In genomic region chr19:48760514-48761221, GRCh38 we compare ENCODE assay signal across 17 cellular contexts. TPM values are rescaled to one million over a fixed set of nuclear protein-coding genes. Genes with fewer than 3 reads are reported as not detected.
DNase-seq lines count a peak whose midpoint lies in the region; ATAC-seq, FAIRE-seq and TF ChIP-seq lines count a peak whose summit lies in the region.
"Had no signal": no experiment of that assay in that cellular context is flagged by ENCODE, and none has a peak within 500 bp of the region (broad histone marks: within the 10 kb centered on the region; RNA-seq: fewer than 3 reads in every experiment).

No MANE protein-coding gene starts in this region.

- H3K14ac ChIP-seq in H1 (ENCODE audit: insufficient read length): no peak overlapping the region

- no peak overlapping the region for H2BK20ac ChIP-seq in H1 (ENCODE audit: low read length)

- no peaks in the 10 kb centered on the region for H3K36me3 Mint-ChIP-seq in activated CD4-positive, alpha-beta T cell treated with anti-CD3 and anti-CD28 coated beads for 36 hours (ENCODE audit: low read depth)
- H3K36me3 Mint-ChIP-seq in stimulated activated effector memory CD8-positive, alpha-beta T cell treated with anti-CD3 and anti-CD28 coated beads, Interleukin-12 subunit alpha, Interleukin-12 subunit beta, amount 100 ng/mL, for 72 hours: no peaks in the 10 kb centered on the region
- H3K36me3 Mint-ChIP-seq: neural progenitor cell had no signal

- H3K79me1 ChIP-seq in H1 (ENCODE audit: low read depth, low read length): no peaks in the 10 kb centered on the region

- no peaks in the 10 kb centered on the region for H3K79me2 ChIP-seq in H1 (ENCODE audit: control insufficient read depth in 1 of 2, insufficient read depth in 2 of 2, low read length in 2 of 2)

- H4K20me1 ChIP-seq in H1 (replicated peaks in 1 of 2; ENCODE audit: control insufficient read depth in 1 of 2, insufficient read depth in 2 of 2, low read length in 2 of 2): no peaks in the 10 kb centered on the region

- H2BK12ac ChIP-seq in H1 (ENCODE audit: low read depth, low read length): 0 out of 2 replicates have a peak overlapping the region, but pooled peaks have one; percentile 39

- ATAC-seq in activated CD4-positive, alpha-beta T cell treated with anti-CD3 and anti-CD28 coated beads for 36 hours: peak; percentile 51
- peak; percentile 81 for ATAC-seq in stimulated activated effector memory CD8-positive, alpha-beta T cell treated with anti-CD3 and anti-CD28 coated beads, Interleukin-12 subunit alpha, Interleukin-12 subunit beta, amount 100 ng/mL, for 72 hours

- H3K4me1 Mint-ChIP-seq in activated CD4-positive, alpha-beta T cell treated with anti-CD3 and anti-CD28 coated beads for 36 hours: peaks cover 5% of the 10 kb centered on the region
- H3K4me1 Mint-ChIP-seq in stimulated activated effector memory CD8-positive, alpha-beta T cell treated with anti-CD3 and anti-CD28 coated beads, Interleukin-12 subunit alpha, Interleukin-12 subunit beta, amount 100 ng/mL, for 72 hours: peaks cover 8% of the 10 kb centered on the region
- H3K4me1 Mint-ChIP-seq: neural progenitor cell had no signal

- no peak overlapping the region for H3K56ac ChIP-seq in H1 (replicated peaks; ENCODE audit: insufficient read length, low read depth, low read length)

- H3K27ac Mint-ChIP-seq in activated CD4-positive, alpha-beta T cell treated with anti-CD3 and anti-CD28 coated beads for 36 hours: no peak overlapping the region
- peak overlapping the region; percentile 90 for H3K27ac Mint-ChIP-seq in stimulated activated effector memory CD8-positive, alpha-beta T cell treated with anti-CD3 and anti-CD28 coated beads, Interleukin-12 subunit alpha, Interleukin-12 subunit beta, amount 100 ng/mL, for 72 hours
- H3K27ac Mint-ChIP-seq: neural progenitor cell had no signal

- no peak for FAIRE-seq in H1 (lab: Jason Lieb, UNC)
- FAIRE-seq: A549, D721Med, small intestine had no signal

- H3K9me3 Mint-ChIP-seq in activated CD4-positive, alpha-beta T cell treated with anti-CD3 and anti-CD28 coated beads for 36 hours (ENCODE audit: low read depth): no peaks in the 10 kb centered on the region
- no peaks in the 10 kb centered on the region for H3K9me3 Mint-ChIP-seq in stimulated activated effector memory CD8-positive, alpha-beta T cell treated with anti-CD3 and anti-CD28 coated beads, Interleukin-12 subunit alpha, Interleukin-12 subunit beta, amount 100 ng/mL, for 72 hours
- H3K9me3 Mint-ChIP-seq: neural progenitor cell had no signal

- no peak for TF ChIP-seq EP300 in H1 (IDR thresholded peaks at IDR 0.05; ENCODE audit: borderline replicate concordance in 1 of 2, low read depth in 2 of 2, low read length in 2 of 2)

- no peak overlapping the region for H3K27ac ChIP-seq in H1 (ENCODE audit: low read depth, low read length)
- H3K27ac ChIP-seq in ascending aorta: no peak overlapping the region
- H3K27ac ChIP-seq: neural progenitor cell had no signal

- intact Hi-C loops in activated CD4-positive, alpha-beta T cell treated with anti-CD3 and anti-CD28 coated beads for 36 hours (cut with DNase I, micrococcal nuclease): no loop called here
- intact Hi-C loops in ascending aorta (cut with DNase I): no loop called here

- H4K91ac ChIP-seq in H1 (replicated peaks; ENCODE audit: insufficient read length, low read length): no peak overlapping the region

- H2AK5ac ChIP-seq in H1 (ENCODE audit: low read depth, low read length): 0 out of 2 replicates have a peak overlapping the region, but pooled peaks have one; percentile 13

- WGBS in H1 (ENCODE audit: extremely low coverage in 1 of 2, insufficient coverage in 1 of 2, insufficient read length in 1 of 2, insufficient replicate concordance in 2 of 2, low coverage in 1 of 2, low lambda C conversion rate in 2 of 2, missing lambda C conversion rate in 1 of 2), 2 experiments: 87% methylated on average over 16 of the region's 16 CpGs; no CpG with 5 or more reads in 1 of the 2 experiments

- H3K9me3 ChIP-seq in H1 (ENCODE audit: insufficient read depth in 2 of 2, low read depth in 1 of 2, low read length in 1 of 2): no peaks in the 10 kb centered on the region
- H3K9me3 ChIP-seq in ascending aorta: no peaks in the 10 kb centered on the region
- H3K9me3 ChIP-seq: A549 had no signal

- H3K23ac ChIP-seq in H1 (ENCODE audit: insufficient read length): no peak overlapping the region

- DNase-seq in activated CD4-positive, alpha-beta T cell treated with anti-CD3 and anti-CD28 coated beads for 36 hours: peak; percentile 26
- DNase-seq in activated CD4-positive, alpha-beta T cell treated with anti-CD3 and anti-CD28 coated beads, Interleukin-2, amount 50 U/mL, for 4 hours: no peak
- peak; percentile 66 for DNase-seq in NB4 (ENCODE audit: low read depth)
- DNase-seq in H1 (ENCODE audit: low read depth in 1 of 2, low spot score in 2 of 2): no peak
- no peak for DNase-seq in stimulated activated effector memory CD8-positive, alpha-beta T cell treated with anti-CD3 and anti-CD28 coated beads, Interleukin-12 subunit alpha, Interleukin-12 subunit beta, amount 100 ng/mL, for 72 hours (ENCODE audit: low spot score in 2 of 2)
- DNase-seq in ascending aorta (ENCODE audit: low spot score in 2 of 2): no peak
- no peak for DNase-seq in effector CD4-positive, alpha-beta T cell
- DNase-seq in H7: no peak
- DNase-seq: activated CD4-positive, alpha-beta T cell treated with anti-CD3 and anti-CD28 coated beads, Interleukin-2, amount 50 U/mL, for 1 hour; mesenchymal stem cell; small intestine; trophoblast cell had no signal

- TF ChIP-seq CTCF in NB4 (IDR thresholded peaks at IDR 0.05; ENCODE audit: low read depth, low read length) (no peak), H1 (IDR thresholded peaks at IDR 0.05; ENCODE audit: control extremely low read depth in 1 of 3, insufficient read depth in 1 of 3, low read depth in 1 of 3, low read length in 3 of 3) (no peak), ascending aorta (IDR thresholded peaks at IDR 0.05) (no peak)

- H3K4me3 Mint-ChIP-seq in activated CD4-positive, alpha-beta T cell treated with anti-CD3 and anti-CD28 coated beads for 36 hours: no peak overlapping the region
- no peak overlapping the region for H3K4me3 Mint-ChIP-seq in stimulated activated effector memory CD8-positive, alpha-beta T cell treated with anti-CD3 and anti-CD28 coated beads, Interleukin-12 subunit alpha, Interleukin-12 subunit beta, amount 100 ng/mL, for 72 hours
- H3K4me3 Mint-ChIP-seq: neural progenitor cell had no signal

- H2BK5ac ChIP-seq in H1 (ENCODE audit: low read depth, low read length): no peak overlapping the region

- peak; percentile 37 for TF ChIP-seq POLR2A in NB4 (IDR thresholded peaks at IDR 0.05; ENCODE audit: extremely low read depth, insufficient read length)
- no peak for TF ChIP-seq POLR2A in H1 (IDR thresholded peaks at IDR 0.05; ENCODE audit: control extremely low read depth in 1 of 2, low read depth in 2 of 2, low read length in 2 of 2)

- CTCF ChIA-PET in activated CD4-positive, alpha-beta T cell treated with anti-CD3 and anti-CD28 coated beads for 36 hours (lab: Charles Lee): interaction anchor here (1.1 kb wide), 1 partner anchor 446 kb away, joined by 3 read pairs; no protein-coding TSS in a partner anchor
- CTCF ChIA-PET in H1 (lab: Charles Lee; ENCODE audit: partially characterized antibody): interaction anchor here (1.5 to 2.0 kb wide), 4 partner anchors 9 to 75 kb away, joined by 3 to 6 read pairs (median 4); partner anchors contain the start of genes BCAT2 and HSD17B14

- H3K4ac ChIP-seq in H1 (replicated peaks; ENCODE audit: insufficient read length, low read depth, low read length): no peak overlapping the region

- H3K4me3 ChIP-seq in NB4 (ENCODE audit: low read depth, low read length): no peak overlapping the region
- H3K4me3 ChIP-seq in H1 (ENCODE audit: extremely low read depth in 1 of 4, insufficient read depth in 2 of 4, low read depth in 3 of 4, low read length in 4 of 4): no peak overlapping the region
- H3K4me3 ChIP-seq in ascending aorta: no peak overlapping the region
- no peak overlapping the region for H3K4me3 ChIP-seq in H7 (ENCODE audit: insufficient read depth, low read depth, low read length)
- H3K4me3 ChIP-seq: A549, neural progenitor cell had no signal

- no peak overlapping the region for H2BK15ac ChIP-seq in H1 (ENCODE audit: low read length)

- H3K4me2 ChIP-seq in H1 (ENCODE audit: insufficient read depth in 1 of 2, low read depth in 2 of 2, low read length in 2 of 2): no peak overlapping the region
- H3K4me2 ChIP-seq: A549, neural progenitor cell had no signal

- H4K5ac ChIP-seq in H1 (ENCODE audit: insufficient read length, low read depth, low read length): no peak overlapping the region

- no peak overlapping the region for H4K8ac ChIP-seq in H1 (ENCODE audit: extremely low read depth, insufficient read depth, low read length)

- POLR2A ChIA-PET in activated CD4-positive, alpha-beta T cell treated with anti-CD3 and anti-CD28 coated beads for 36 hours (lab: Charles Lee): interaction anchor here (0.6 kb wide), 1 partner anchor 438 kb away, joined by 7 read pairs; no protein-coding TSS in a partner anchor
- POLR2A ChIA-PET in H1 (lab: Charles Lee; ENCODE audit: partially characterized antibody): interaction anchor here (0.5 to 4.7 kb wide), 4 partner anchors 8 to 22 kb away, joined by 7 to 39 read pairs (median 19); partner anchors contain the start of gene IZUMO1

- H3K27me3 ChIP-seq in H1 (replicated peaks in 1 of 4; ENCODE audit: control insufficient read depth in 3 of 4, extremely low read depth in 1 of 4, insufficient read depth in 3 of 4, low read length in 3 of 4): no peaks in the 10 kb centered on the region
- H3K27me3 ChIP-seq in ascending aorta: no peaks in the 10 kb centered on the region
- H3K27me3 ChIP-seq in H7 (ENCODE audit: control insufficient read depth, insufficient read depth, low read length): peaks cover 4% of the 10 kb centered on the region; the same call in 1 of the 2 replicates

- H3K4me1 ChIP-seq in H1 (replicated peaks in 1 of 4; ENCODE audit: control insufficient read depth in 3 of 4, insufficient read depth in 4 of 4, low read length in 3 of 4) (peaks cover 0 to 7% (median 4%) of the 10 kb centered on the region in 4 experiments; a peak in 5 of 7 replicates), ascending aorta (no peaks in the 10 kb centered on the region)
- H3K4me1 ChIP-seq: neural progenitor cell had no signal

- no peak overlapping the region for H3K18ac ChIP-seq in H1 (ENCODE audit: extremely low read depth, low read length)

- peaks cover 6% of the 10 kb centered on the region for H3K27me3 Mint-ChIP-seq in activated CD4-positive, alpha-beta T cell treated with anti-CD3 and anti-CD28 coated beads for 36 hours

- no peaks in the 10 kb centered on the region for H3K36me3 ChIP-seq in H1 (ENCODE audit: control insufficient read depth in 2 of 4, insufficient read depth in 4 of 4, low read length in 3 of 4)
- no peaks in the 10 kb centered on the region for H3K36me3 ChIP-seq in ascending aorta
- no peaks in the 10 kb centered on the region for H3K36me3 ChIP-seq in H7 (replicated peaks; ENCODE audit: control insufficient read depth, insufficient read depth, low read length)
- H3K36me3 ChIP-seq: neural progenitor cell had no signal

- no peak overlapping the region for H2BK120ac ChIP-seq in H1 (replicated peaks; ENCODE audit: low read depth, low read length)

- TF ChIP-seq RAD21 in H1 (IDR thresholded peaks at IDR 0.05 in 1 of 2, conservative IDR thresholded peaks at IDR 0.05 in 1 of 2; ENCODE audit: low read depth in 2 of 2, low read length in 2 of 2): no peak

- no peak overlapping the region for H2AFZ ChIP-seq in H1 (ENCODE audit: low read length)
- H2AFZ ChIP-seq: neural progenitor cell had no signal

- no peaks in the 10 kb centered on the region for H3K23me2 ChIP-seq in H1 (ENCODE audit: low read depth, low read length)

- H3K9ac ChIP-seq in H1 (replicated peaks in 1 of 4; ENCODE audit: extremely low read depth in 1 of 4, low read depth in 3 of 4, low read length in 3 of 4): no peak overlapping the region
- H3K9ac ChIP-seq: neural progenitor cell had no signal

RNA-seq across cellular contexts. Expression of gene FGF21, which starts 5.3 kb away (rescaled TPM):
- total RNA-seq in activated CD4-positive, alpha-beta T cell treated with anti-CD3 and anti-CD28 coated beads for 36 hours: not detected
- 0.48 TPM in 1 of 2 replicates, not detected in the other for total RNA-seq in H1 (2021; fragmentation: NEBNext Ultra II Directional; extraction: Animal tissue kit (Norgen Biotek cat#: 25700))
- 0.80 and 2.2 TPM in 2 replicates for polyA plus RNA-seq in H1 (2011; rRNA removed)
- 1.5 TPM for polyA plus RNA-seq in H1 (2011; cell fraction: cytosol; rRNA removed)
- polyA plus RNA-seq in H1 (2011; cell fraction: nucleus; rRNA removed): 5.9 TPM
- polyA plus RNA-seq in H1 (2012, experiment 1 of 2): 0.41 to 0.80 TPM (median 0.75 TPM) in 3 of 4 replicates, not detected in the other
- 0.42 TPM for polyA plus RNA-seq in H1 (2012, experiment 2 of 2)
- 0.43 TPM for polyA plus RNA-seq in H1 (2013, experiment 1 of 2)
- 0.46 TPM for polyA plus RNA-seq in H1 (2013, experiment 2 of 2)
- polyA minus RNA-seq in H1 (2011; rRNA and poly(A)+ RNA removed): 0.41 and 0.69 TPM in 2 replicates
- polyA minus RNA-seq in H1 (2011; cell fraction: cytosol; rRNA and poly(A)+ RNA removed): not detected
- polyA minus RNA-seq in H1 (2011; cell fraction: nucleus; rRNA and poly(A)+ RNA removed): 1.9 TPM
- not detected for total RNA-seq in ascending aorta
- total RNA-seq in H7 (2014; rRNA removed; shearing (Covaris generic)): 0.35 TPM in 1 of 2 replicates, not detected in the other
- total RNA-seq: LHCN-M2 had no signal
- polyA plus RNA-seq: esophagus had no signal

RNA-seq across cellular contexts. Expression of gene FUT1, which starts 8.2 kb away (rescaled TPM):
- under 1 TPM; 0.23 to 0.32 TPM for total RNA-seq in activated CD4-positive, alpha-beta T cell treated with anti-CD3 and anti-CD28 coated beads for 36 hours
- 12.2 and 12.9 TPM in 2 replicates for total RNA-seq in H1 (2021; fragmentation: NEBNext Ultra II Directional; extraction: Animal tissue kit (Norgen Biotek cat#: 25700))
- 7.4 and 12.4 TPM in 2 replicates for polyA plus RNA-seq in H1 (2011; rRNA removed)
- 10.5 TPM for polyA plus RNA-seq in H1 (2011; cell fraction: cytosol; rRNA removed)
- polyA plus RNA-seq in H1 (2011; cell fraction: nucleus; rRNA removed): 13.8 TPM
- polyA plus RNA-seq in H1 (2012, experiment 1 of 2): 6.4 to 7.6 TPM (median 7.4 TPM) in 4 replicates
- polyA plus RNA-seq in H1 (2012, experiment 2 of 2): 6.4 TPM
- polyA plus RNA-seq in H1 (2013, experiment 1 of 2): 8.6 TPM
- polyA plus RNA-seq in H1 (2013, experiment 2 of 2): 9.4 TPM
- 10.9 and 15.3 TPM in 2 replicates for polyA minus RNA-seq in H1 (2011; rRNA and poly(A)+ RNA removed)
- 13.0 TPM for polyA minus RNA-seq in H1 (2011; cell fraction: cytosol; rRNA and poly(A)+ RNA removed)
- polyA minus RNA-seq in H1 (2011; cell fraction: nucleus; rRNA and poly(A)+ RNA removed): 12.6 TPM
- 3.8 TPM for total RNA-seq in ascending aorta
- total RNA-seq in H7 (2014; rRNA removed; shearing (Covaris generic)): 6.1 and 8.2 TPM in 2 replicates
- total RNA-seq: LHCN-M2 had no signal

RNA-seq across cellular contexts. Expression of gene IZUMO1, which starts 14.0 kb away (rescaled TPM):
- not detected for total RNA-seq in activated CD4-positive, alpha-beta T cell treated with anti-CD3 and anti-CD28 coated beads for 36 hours
- total RNA-seq in H1 (2021; fragmentation: NEBNext Ultra II Directional; extraction: Animal tissue kit (Norgen Biotek cat#: 25700)): 1.7 and 1.8 TPM in 2 replicates
- polyA plus RNA-seq in H1 (2011; rRNA removed): 0.33 and 0.46 TPM in 2 replicates
- polyA plus RNA-seq in H1 (2011; cell fraction: cytosol; rRNA removed): 1.2 TPM
- polyA plus RNA-seq in H1 (2011; cell fraction: nucleus; rRNA removed): 4.8 TPM
- 0.73 to 1.3 TPM (median 1.0 TPM) in 4 replicates for polyA plus RNA-seq in H1 (2012, experiment 1 of 2)
- 0.26 TPM for polyA plus RNA-seq in H1 (2012, experiment 2 of 2)
- polyA plus RNA-seq in H1 (2013, experiment 1 of 2): 0.73 TPM
- polyA plus RNA-seq in H1 (2013, experiment 2 of 2): 0.35 TPM
- polyA minus RNA-seq in H1 (2011; rRNA and poly(A)+ RNA removed): 0.56 and 1.0 TPM in 2 replicates
- 0.51 TPM for polyA minus RNA-seq in H1 (2011; cell fraction: cytosol; rRNA and poly(A)+ RNA removed)
- 4.8 TPM for polyA minus RNA-seq in H1 (2011; cell fraction: nucleus; rRNA and poly(A)+ RNA removed)
- not detected for total RNA-seq in ascending aorta
- 0.18 and 0.24 TPM in 2 replicates for total RNA-seq in H7 (2014; rRNA removed; shearing (Covaris generic))
- total RNA-seq: LHCN-M2 had no signal
- polyA plus RNA-seq: A549 had no signal

RNA-seq across cellular contexts. Expression of gene RASIP1, which starts 20.3 kb away (rescaled TPM):
- total RNA-seq in activated CD4-positive, alpha-beta T cell treated with anti-CD3 and anti-CD28 coated beads for 36 hours: under 1 TPM; 0.67 to 0.73 TPM
- total RNA-seq in H1 (2021; fragmentation: NEBNext Ultra II Directional; extraction: Animal tissue kit (Norgen Biotek cat#: 25700)): 8.7 and 9.3 TPM in 2 replicates
- 11.4 and 16.4 TPM in 2 replicates for polyA plus RNA-seq in H1 (2011; rRNA removed)
- polyA plus RNA-seq in H1 (2011; cell fraction: cytosol; rRNA removed): 9.0 TPM
- 17.4 TPM for polyA plus RNA-seq in H1 (2011; cell fraction: nucleus; rRNA removed)
- 4.5 to 8.8 TPM (median 8.1 TPM) in 4 replicates for polyA plus RNA-seq in H1 (2012, experiment 1 of 2)
- polyA plus RNA-seq in H1 (2012, experiment 2 of 2): 8.5 TPM
- polyA plus RNA-seq in H1 (2013, experiment 1 of 2): 6.0 TPM
- polyA plus RNA-seq in H1 (2013, experiment 2 of 2): 6.0 TPM
- 3.3 and 5.7 TPM in 2 replicates for polyA minus RNA-seq in H1 (2011; rRNA and poly(A)+ RNA removed)
- 5.8 TPM for polyA minus RNA-seq in H1 (2011; cell fraction: cytosol; rRNA and poly(A)+ RNA removed)
- polyA minus RNA-seq in H1 (2011; cell fraction: nucleus; rRNA and poly(A)+ RNA removed): 7.2 TPM
- total RNA-seq in ascending aorta: 85.9 TPM
- total RNA-seq in H7 (2014; rRNA removed; shearing (Covaris generic)): 4.5 and 4.6 TPM in 2 replicates

RNA-seq across cellular contexts. Expression of gene MAMSTR, which starts 41.1 kb away (rescaled TPM):
- under 1 TPM; 0.69 to 0.70 TPM for total RNA-seq in activated CD4-positive, alpha-beta T cell treated with anti-CD3 and anti-CD28 coated beads for 36 hours
- 2.0 and 2.9 TPM in 2 replicates for total RNA-seq in H1 (2021; fragmentation: NEBNext Ultra II Directional; extraction: Animal tissue kit (Norgen Biotek cat#: 25700))
- 2.3 and 2.5 TPM in 2 replicates for polyA plus RNA-seq in H1 (2011; rRNA removed)
- 1.1 TPM for polyA plus RNA-seq in H1 (2011; cell fraction: cytosol; rRNA removed)
- polyA plus RNA-seq in H1 (2011; cell fraction: nucleus; rRNA removed): 2.5 TPM
- 1.6 to 2.7 TPM (median 1.8 TPM) in 4 replicates for polyA plus RNA-seq in H1 (2012, experiment 1 of 2)
- polyA plus RNA-seq in H1 (2012, experiment 2 of 2): 3.3 TPM
- polyA plus RNA-seq in H1 (2013, experiment 1 of 2): 1.8 TPM
- 2.0 TPM for polyA plus RNA-seq in H1 (2013, experiment 2 of 2)
- 1.1 and 1.4 TPM in 2 replicates for polyA minus RNA-seq in H1 (2011; rRNA and poly(A)+ RNA removed)
- 2.7 TPM for polyA minus RNA-seq in H1 (2011; cell fraction: cytosol; rRNA and poly(A)+ RNA removed)
- 2.6 TPM for polyA minus RNA-seq in H1 (2011; cell fraction: nucleus; rRNA and poly(A)+ RNA removed)
- 0.32 TPM for total RNA-seq in ascending aorta
- total RNA-seq in H7 (2014; rRNA removed; shearing (Covaris generic)): 1.7 and 2.4 TPM in 2 replicates

Comparison
In these comparisons a context has a peak if more than half of its experiments do, and no peak if none do; other contexts are left out.
1. DNase-seq: peak in activated CD4-positive, alpha-beta T cell treated with anti-CD3 and anti-CD28 coated beads for 36 hours (single experiment) and NB4 (single experiment); none in activated CD4-positive, alpha-beta T cell treated with anti-CD3 and anti-CD28 coated beads, Interleukin-2, amount 50 U/mL, for 4 hours (0 of 2), H1 (0 of 2), stimulated activated effector memory CD8-positive, alpha-beta T cell treated with anti-CD3 and anti-CD28 coated beads, Interleukin-12 subunit alpha, Interleukin-12 subunit beta, amount 100 ng/mL, for 72 hours (0 of 2), ascending aorta (0 of 2), effector CD4-positive, alpha-beta T cell (single experiment) and H7 (single experiment).